10 cellular contexts compared by ENCODE assay signal in genomic region chr18:75915941-75916640, GRCh38.
A peak's percentile ranks its signal among the peaks of the same experiment; 100 is the strongest.
DNase-seq lines count a peak whose midpoint lies in the region; ATAC-seq, FAIRE-seq and TF ChIP-seq lines count a peak whose summit lies in the region.
"Had no signal": no experiment of that assay in that cellular context is flagged by ENCODE, and none has a peak within 500 bp of the region (broad histone marks: within the 10 kb centered on the region; RNA-seq: fewer than 3 reads in every experiment).

No MANE protein-coding gene starts in this region.

- no peak overlapping the region for H3K4me3 Mint-ChIP-seq in activated naive CD8-positive, alpha-beta T cell treated with anti-CD3 and anti-CD28 coated beads for 36 hours
- H3K4me3 Mint-ChIP-seq in activated naive CD8-positive, alpha-beta T cell treated with anti-CD3 and anti-CD28 coated beads, Interleukin-2, amount 50 U/mL, for 24 hours = no peak overlapping the region
- H3K4me3 Mint-ChIP-seq: activated naive CD8-positive, alpha-beta T cell treated with anti-CD3 and anti-CD28 coated beads, Interleukin-2, amount 10 ng/mL, durations not matched to agents 7 days and 5 days had no signal

- H3K56ac ChIP-seq in mesendoderm (ENCODE audit: low read length) = peak overlapping the region; percentile 85

- no peak for TF ChIP-seq CTCF in colonic mucosa (IDR thresholded peaks at IDR 0.05)
- no peak for TF ChIP-seq CTCF in right lobe of liver (IDR thresholded peaks at IDR 0.05)

- H3K23ac ChIP-seq in mesendoderm (ENCODE audit: low read length) = no peak overlapping the region

- H3K27ac ChIP-seq in colonic mucosa (no peak overlapping the region), mesendoderm (ENCODE audit: low read depth, low read length) (no peak overlapping the region), right lobe of liver (no peak overlapping the region)

- no peak overlapping the region for H3K9ac ChIP-seq in colonic mucosa (ENCODE audit: low read depth in 2 of 2, low read length in 2 of 2)
- H3K9ac ChIP-seq in mesendoderm (ENCODE audit: low read length) = peak overlapping the region; percentile 58

- no peak overlapping the region for H4K8ac ChIP-seq in mesendoderm (ENCODE audit: low read depth, low read length)

- peak; percentile 18 for DNase-seq in activated naive CD8-positive, alpha-beta T cell treated with anti-CD3 and anti-CD28 coated beads for 36 hours
- DNase-seq in activated naive CD8-positive, alpha-beta T cell treated with anti-CD3 and anti-CD28 coated beads, Interleukin-2, amount 50 U/mL, for 24 hours = no peak
- DNase-seq in colonic mucosa (no peak), mesendoderm (peak; percentile 84), urothelium cell line (ENCODE audit: low spot score) (peak; percentile 71), right lobe of liver (no peak)
- DNase-seq: activated naive CD8-positive, alpha-beta T cell treated with anti-CD3 and anti-CD28 coated beads, Interleukin-2, amount 10 ng/mL, durations not matched to agents 7 days and 5 days had no signal

- no peak overlapping the region for H2BK5ac ChIP-seq in mesendoderm (ENCODE audit: low read length)

- H2BK120ac ChIP-seq in mesendoderm (ENCODE audit: low read depth, low read length) = no peak overlapping the region

- peaks cover 32% of the 10 kb centered on the region for H3K27me3 Mint-ChIP-seq in activated naive CD8-positive, alpha-beta T cell treated with anti-CD3 and anti-CD28 coated beads for 36 hours
- H3K27me3 Mint-ChIP-seq in activated naive CD8-positive, alpha-beta T cell treated with anti-CD3 and anti-CD28 coated beads, Interleukin-2, amount 50 U/mL, for 24 hours = peaks cover 19% of the 10 kb centered on the region

- no peak overlapping the region for H2AK5ac ChIP-seq in mesendoderm (ENCODE audit: low read length)

- FAIRE-seq in urothelium cell line (lab: Jason Lieb, UNC) = no peak

- H3K4me1 Mint-ChIP-seq in activated naive CD8-positive, alpha-beta T cell treated with anti-CD3 and anti-CD28 coated beads for 36 hours = no peaks in the 10 kb centered on the region
- no peaks in the 10 kb centered on the region for H3K4me1 Mint-ChIP-seq in activated naive CD8-positive, alpha-beta T cell treated with anti-CD3 and anti-CD28 coated beads, Interleukin-2, amount 50 U/mL, for 24 hours
- H3K4me1 Mint-ChIP-seq: activated naive CD8-positive, alpha-beta T cell treated with anti-CD3 and anti-CD28 coated beads, Interleukin-2, amount 10 ng/mL, durations not matched to agents 7 days and 5 days had no signal

- H3K79me2 ChIP-seq in mesendoderm (ENCODE audit: control insufficient read depth, insufficient read depth, low read length) = no peaks in the 10 kb centered on the region

- H3K36me3 ChIP-seq in colonic mucosa (no peaks in the 10 kb centered on the region), mesendoderm (ENCODE audit: control insufficient read depth, insufficient read depth, low read length) (no peaks in the 10 kb centered on the region), right lobe of liver (no peaks in the 10 kb centered on the region)

- WGBS in mesendoderm (ENCODE audit: extremely low coverage, insufficient coverage, low lambda C conversion rate) = no CpG with 5 or more reads among the region's 80 CpGs
- 18% methylated on average over 12 of the region's 80 CpGs for WGBS in right lobe of liver (ENCODE audit: insufficient coverage, low coverage, low lambda C conversion rate, missing lambda C conversion rate)

- no peak overlapping the region for H2BK15ac ChIP-seq in mesendoderm (replicated peaks; ENCODE audit: low read depth)

- H3K36me3 Mint-ChIP-seq in activated naive CD8-positive, alpha-beta T cell treated with anti-CD3 and anti-CD28 coated beads for 36 hours = no peaks in the 10 kb centered on the region
- no peaks in the 10 kb centered on the region for H3K36me3 Mint-ChIP-seq in activated naive CD8-positive, alpha-beta T cell treated with anti-CD3 and anti-CD28 coated beads, Interleukin-2, amount 50 U/mL, for 24 hours (ENCODE audit: low read depth)
- H3K36me3 Mint-ChIP-seq: activated naive CD8-positive, alpha-beta T cell treated with anti-CD3 and anti-CD28 coated beads, Interleukin-2, amount 10 ng/mL, durations not matched to agents 7 days and 5 days had no signal

- peak overlapping the region; percentile 71 for H3K4me2 ChIP-seq in mesendoderm (ENCODE audit: low read length)

- no peak overlapping the region for H4K5ac ChIP-seq in mesendoderm (ENCODE audit: low read length)

- H3K18ac ChIP-seq in mesendoderm (ENCODE audit: low read length) = no peak overlapping the region

- no peak for ATAC-seq in activated naive CD8-positive, alpha-beta T cell treated with anti-CD3 and anti-CD28 coated beads, Interleukin-2, amount 50 U/mL, for 24 hours
- ATAC-seq in GM21576 (IDR thresholded peaks at IDR 0.05; ENCODE audit: unreplicated experiment) (no peak), GM21723 (IDR thresholded peaks at IDR 0.05; ENCODE audit: unreplicated experiment) (no peak), right lobe of liver (no peak)
- ATAC-seq: HCT116 had no signal

- no peak for TF ChIP-seq POLR2A in right lobe of liver (IDR thresholded peaks at IDR 0.05)

- H3K4me1 ChIP-seq in colonic mucosa = no peaks in the 10 kb centered on the region
- no peaks in the 10 kb centered on the region for H3K4me1 ChIP-seq in mesendoderm (ENCODE audit: control insufficient read depth, low read depth, low read length)
- no peaks in the 10 kb centered on the region for H3K4me1 ChIP-seq in right lobe of liver

- H3K27me3 ChIP-seq in colonic mucosa (no peaks in the 10 kb centered on the region), mesendoderm (ENCODE audit: insufficient read depth, low read length, poor library complexity) (peaks cover 2% of the 10 kb centered on the region), right lobe of liver (peaks cover 0 to 6% of the 10 kb centered on the region in 2 donors)

- no peaks in the 10 kb centered on the region for H3K9me3 Mint-ChIP-seq in activated naive CD8-positive, alpha-beta T cell treated with anti-CD3 and anti-CD28 coated beads for 36 hours
- no peaks in the 10 kb centered on the region for H3K9me3 Mint-ChIP-seq in activated naive CD8-positive, alpha-beta T cell treated with anti-CD3 and anti-CD28 coated beads, Interleukin-2, amount 50 U/mL, for 24 hours
- H3K9me3 Mint-ChIP-seq: activated naive CD8-positive, alpha-beta T cell treated with anti-CD3 and anti-CD28 coated beads, Interleukin-2, amount 10 ng/mL, durations not matched to agents 7 days and 5 days had no signal

- intact Hi-C loops in colonic mucosa (cut with DNase I) (no loop called here), right lobe of liver (cut with DNase I) (no loop called here)

- H3K9me3 ChIP-seq in colonic mucosa (no peaks in the 10 kb centered on the region), right lobe of liver (no peaks in the 10 kb centered on the region)

- H3K4me3 ChIP-seq in colonic mucosa (peak overlapping the region; percentile 13), mesendoderm (ENCODE audit: low read length) (peak overlapping the region; percentile 29), right lobe of liver (peak overlapping the region in 1 of 3 donors; percentile 24)

- no peaks in the 10 kb centered on the region for H3K79me1 ChIP-seq in mesendoderm (ENCODE audit: low read length)

- no peak overlapping the region for H3K27ac Mint-ChIP-seq in activated naive CD8-positive, alpha-beta T cell treated with anti-CD3 and anti-CD28 coated beads for 36 hours
- H3K27ac Mint-ChIP-seq in activated naive CD8-positive, alpha-beta T cell treated with anti-CD3 and anti-CD28 coated beads, Interleukin-2, amount 50 U/mL, for 24 hours = no peak overlapping the region
- H3K27ac Mint-ChIP-seq: activated naive CD8-positive, alpha-beta T cell treated with anti-CD3 and anti-CD28 coated beads, Interleukin-2, amount 10 ng/mL, durations not matched to agents 7 days and 5 days had no signal

- no peak overlapping the region for H3K4ac ChIP-seq in mesendoderm (ENCODE audit: low read depth, low read length)

Comparison
In these comparisons a context has a peak if more than half of its experiments do, and no peak if none do; other contexts are left out.
1. DNase-seq: peak in activated naive CD8-positive, alpha-beta T cell treated with anti-CD3 and anti-CD28 coated beads for 36 hours (single experiment), mesendoderm (single experiment) and urothelium cell line (single experiment); none in activated naive CD8-positive, alpha-beta T cell treated with anti-CD3 and anti-CD28 coated beads, Interleukin-2, amount 50 U/mL, for 24 hours (single experiment), colonic mucosa (single experiment) and right lobe of liver (0 of 3).